Comparison of ENCODE assay signal across 14 cellular contexts in the genomic region with DNA sequence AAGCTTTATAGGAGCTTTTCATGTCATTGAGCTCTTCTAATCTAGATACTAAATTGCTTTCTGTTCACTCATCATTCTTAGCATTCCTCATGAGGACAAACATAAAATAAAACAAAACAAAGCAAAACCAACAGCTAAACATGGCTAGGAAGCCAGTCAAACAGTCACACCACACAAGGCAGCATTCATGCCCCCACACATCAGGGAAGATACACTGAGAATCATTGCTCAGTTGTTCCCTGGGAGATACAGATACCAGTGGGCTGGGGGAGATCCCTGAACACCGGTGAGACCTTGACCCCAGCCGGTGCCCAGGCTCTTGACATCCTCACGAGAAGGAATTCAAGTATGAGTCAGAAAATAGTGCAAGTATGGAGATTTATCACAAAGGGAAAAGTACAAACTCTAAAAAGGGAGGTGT.
A peak's percentile ranks its signal among the peaks of the same experiment; 100 is the strongest.
DNase-seq lines count a peak whose midpoint lies in the region; TF ChIP-seq lines count a peak whose summit lies in the region.
"Had no signal": no experiment of that assay in that cellular context is flagged by ENCODE, and none has a peak within 500 bp of the region (broad histone marks: within the 10 kb centered on the region; RNA-seq: fewer than 3 reads in every experiment).

No MANE protein-coding gene starts in this region.

- peak overlapping the region; percentile 99 for H3K27ac ChIP-seq in SJSA1
- H3K27ac ChIP-seq: esophagus squamous epithelium had no signal

- peaks cover 39% of the 10 kb centered on the region for H3K4me1 Mint-ChIP-seq in osteocyte (ENCODE audit: unreplicated experiment)
- H3K4me1 Mint-ChIP-seq: activated B cell treated with CpG ODN at 0.5 μM for 24 hours had no signal

- H3K27me3 Mint-ChIP-seq in osteocyte (ENCODE audit: unreplicated experiment) = no peaks in the 10 kb centered on the region

- no peaks in the 10 kb centered on the region for H3K27me3 ChIP-seq in SJSA1 (replicated peaks)
- H3K27me3 ChIP-seq in BE2C = no peaks in the 10 kb centered on the region

- POLR2A ChIA-PET in GM10248 (lab: Yijun Ruan, JAX) = no interaction called here

- CTCF ChIA-PET in GM10248 (lab: Yijun Ruan, JAX) = no interaction called here

- peak overlapping the region; percentile 57 for H3K27ac Mint-ChIP-seq in osteocyte (ENCODE audit: unreplicated experiment)
- H3K27ac Mint-ChIP-seq: activated B cell treated with CpG ODN at 0.5 μM for 24 hours; activated T-cell treated with anti-CD3 and anti-CD28 coated beads, Interleukin-2, amount 50 U/mL, for 24 hours; nephron progenitor cell had no signal

- TF ChIP-seq CTCF in osteocyte (IDR thresholded peaks at IDR 0.05) (no peak), GM10248 (IDR thresholded peaks at IDR 0.05; ENCODE audit: control extremely low read depth, extremely low read depth, low read depth, missing control alignments) (no peak), BE2C (IDR thresholded peaks at IDR 0.05; ENCODE audit: low read depth, low read length) (no peak)

- H3K36me3 ChIP-seq in SJSA1 = no peaks in the 10 kb centered on the region
- H3K36me3 ChIP-seq in BE2C = no peaks in the 10 kb centered on the region
- H3K36me3 ChIP-seq: esophagus squamous epithelium had no signal

- peaks cover 5% of the 10 kb centered on the region for H3K9me3 Mint-ChIP-seq in osteocyte (ENCODE audit: unreplicated experiment)
- H3K9me3 Mint-ChIP-seq: activated B cell treated with CpG ODN at 0.5 μM for 24 hours; activated T-cell treated with anti-CD3 and anti-CD28 coated beads, Interleukin-2, amount 50 U/mL, for 24 hours had no signal

- H3K4me1 ChIP-seq in SJSA1 (replicated peaks) (peaks cover 95% of the 10 kb centered on the region), BE2C (no peaks in the 10 kb centered on the region; the same call in none of the 2 replicates)

- H3K9me3 ChIP-seq in SJSA1 (replicated peaks) (no peaks in the 10 kb centered on the region), BE2C (no peaks in the 10 kb centered on the region)
- H3K9me3 ChIP-seq: esophagus squamous epithelium had no signal

- no peak overlapping the region for H3K4me3 Mint-ChIP-seq in osteocyte (ENCODE audit: unreplicated experiment)
- H3K4me3 Mint-ChIP-seq: activated B cell treated with CpG ODN at 0.5 μM for 24 hours; activated T-cell treated with anti-CD3 and anti-CD28 coated beads, Interleukin-2, amount 50 U/mL, for 24 hours; nephron progenitor cell had no signal

- DNase-seq in Daoy (ENCODE audit: low read depth) (peak; percentile 38), SJSA1 (ENCODE audit: low read depth in 1 of 2, low spot score in 2 of 2) (peak; percentile 87 to 97), fibroblast of gingiva (ENCODE audit: low read depth) (peak; percentile 50), osteocyte (ENCODE audit: extremely low spot score, unreplicated experiment) (peak; percentile 30), activated gamma-delta T cell treated with Interleukin-2 at 50 U/mL for 16 hours (no peak), Kasumi-1 (lab: John Stamatoyannopoulos, UW) (no peak), GM10248 (ENCODE audit: extremely low spot score) (no peak), BE2C (no peak)
- DNase-seq: activated B cell treated with CpG ODN at 0.5 μM for 24 hours; activated T-cell treated with anti-CD3 and anti-CD28 coated beads, Interleukin-2, amount 50 U/mL, for 24 hours; COR-L47; esophagus squamous epithelium; left cardiac atrium; nephron progenitor cell had no signal

- peaks cover 2% of the 10 kb centered on the region for H3K36me3 Mint-ChIP-seq in osteocyte (ENCODE audit: unreplicated experiment)

- H3K4me3 ChIP-seq in SJSA1 = no peak overlapping the region
- H3K4me3 ChIP-seq in BE2C (ENCODE audit: low read depth, low read length) = no peak overlapping the region
- H3K4me3 ChIP-seq: esophagus squamous epithelium had no signal

Comparison
In these comparisons a context has a peak if more than half of its experiments do, and no peak if none do; other contexts are left out.
1. DNase-seq: peak in Daoy (single experiment), SJSA1 (2 of 2), fibroblast of gingiva (single experiment) and osteocyte (single experiment); none in activated gamma-delta T cell treated with Interleukin-2 at 50 U/mL for 16 hours (single experiment), Kasumi-1 (0 of 2), GM10248 (single experiment) and BE2C (single experiment).